ENCODE assay signal across 8 cellular contexts in genomic region chr13:78137404-78138142, GRCh38.
A peak's percentile ranks its signal among the peaks of the same experiment; 100 is the strongest.
DNase-seq lines count a peak whose midpoint lies in the region; ATAC-seq, FAIRE-seq and TF ChIP-seq lines count a peak whose summit lies in the region.

No MANE protein-coding gene starts in this region.

- H2AFZ ChIP-seq in astrocyte (ENCODE audit: low read depth, low read length) (no peak overlapping the region), smooth muscle cell (ENCODE audit: low read depth) (peak overlapping the region; percentile 54)

- H3K9me3 Mint-ChIP-seq in activated CD4-positive, alpha-beta T cell treated with anti-CD3 and anti-CD28 coated beads for 36 hours (ENCODE audit: low read depth), result no peaks in the 10 kb centered on the region
- no peaks in the 10 kb centered on the region for H3K9me3 Mint-ChIP-seq in astrocyte (ENCODE audit: unreplicated experiment)

- DNase-seq in activated CD4-positive, alpha-beta T cell treated with anti-CD3 and anti-CD28 coated beads for 36 hours, result peak; percentile 8
- no peak for DNase-seq in activated CD4-positive, alpha-beta T cell treated with anti-CD3 and anti-CD28 coated beads, Interleukin-2, amount 50 U/mL, for 4 hours
- DNase-seq in HK-2 (ENCODE audit: unreplicated experiment) (peak; percentile 26), NCI-H774 (lab: John Stamatoyannopoulos, UW) (peak; percentile 2), astrocyte (ENCODE audit: low read depth) (peak; percentile 48), hippocampal formation (lab: John Stamatoyannopoulos, UW) (peak; percentile 27 to 80), smooth muscle cell (lab: John Stamatoyannopoulos, UW; ENCODE audit: unreplicated experiment) (no peak)

- H3K27ac ChIP-seq in astrocyte (ENCODE audit: low read depth, low read length), result no peak overlapping the region
- no peak overlapping the region for H3K27ac ChIP-seq in smooth muscle cell (ENCODE audit: low read depth)

- no peaks in the 10 kb centered on the region for H3K79me2 ChIP-seq in astrocyte (ENCODE audit: insufficient read depth, low read length)
- no peaks in the 10 kb centered on the region for H3K79me2 ChIP-seq in smooth muscle cell (ENCODE audit: low read depth)

- peak overlapping the region; percentile 40 for H3K4me2 ChIP-seq in astrocyte (ENCODE audit: low read length)
- peak overlapping the region; percentile 50 for H3K4me2 ChIP-seq in smooth muscle cell

- no peak overlapping the region for H3K27ac Mint-ChIP-seq in activated CD4-positive, alpha-beta T cell treated with anti-CD3 and anti-CD28 coated beads for 36 hours
- no peak overlapping the region for H3K27ac Mint-ChIP-seq in astrocyte (ENCODE audit: unreplicated experiment)

- 14% methylated on average over 6 of the region's 6 CpGs for WGBS in smooth muscle cell (ENCODE audit: low lambda C conversion rate)

- no peaks in the 10 kb centered on the region for H3K36me3 ChIP-seq in astrocyte (ENCODE audit: insufficient read depth, low read length)
- H3K36me3 ChIP-seq in smooth muscle cell (ENCODE audit: low read depth), result no peaks in the 10 kb centered on the region

- intact Hi-C loops in activated CD4-positive, alpha-beta T cell treated with anti-CD3 and anti-CD28 coated beads for 36 hours (cut with DNase I, micrococcal nuclease), result loop anchor here (1.0 to 5.0 kb wide), 6 partner anchors 450 to 1405 kb away; partner anchors contain the start of gene POU4F1 (in 1 of the 2)

- H4K20me1 ChIP-seq in astrocyte (ENCODE audit: insufficient read depth, low read length) (no peaks in the 10 kb centered on the region), smooth muscle cell (ENCODE audit: low read depth) (no peaks in the 10 kb centered on the region)

- POLR2A ChIA-PET in activated CD4-positive, alpha-beta T cell treated with anti-CD3 and anti-CD28 coated beads for 36 hours (lab: Charles Lee), result no interaction called here

- CTCF ChIA-PET in activated CD4-positive, alpha-beta T cell treated with anti-CD3 and anti-CD28 coated beads for 36 hours (lab: Charles Lee), result interaction anchor here (0.7 to 3.5 kb wide), 13 partner anchors 10 to 841 kb away, joined by 3 to 38 read pairs (median 3); no protein-coding TSS in a partner anchor

- H3K9me3 ChIP-seq in astrocyte (ENCODE audit: insufficient read depth, low read depth, low read length) (no peaks in the 10 kb centered on the region), smooth muscle cell (replicated peaks; ENCODE audit: low read depth) (no peaks in the 10 kb centered on the region)

- H3K4me3 ChIP-seq in astrocyte (ENCODE audit: insufficient read depth, low read depth, low read length), result no peak overlapping the region
- H3K4me3 ChIP-seq in smooth muscle cell, result no peak overlapping the region

- FAIRE-seq in astrocyte (lab: Jason Lieb, UNC), result peak; percentile 67

- no peaks in the 10 kb centered on the region for H3K27me3 Mint-ChIP-seq in activated CD4-positive, alpha-beta T cell treated with anti-CD3 and anti-CD28 coated beads for 36 hours
- H3K27me3 Mint-ChIP-seq in astrocyte (ENCODE audit: low read depth, unreplicated experiment), result no peaks in the 10 kb centered on the region

- H3K36me3 Mint-ChIP-seq in activated CD4-positive, alpha-beta T cell treated with anti-CD3 and anti-CD28 coated beads for 36 hours (ENCODE audit: low read depth), result no peaks in the 10 kb centered on the region
- H3K36me3 Mint-ChIP-seq in astrocyte (ENCODE audit: low read depth, unreplicated experiment), result no peaks in the 10 kb centered on the region

- H3K4me1 Mint-ChIP-seq in activated CD4-positive, alpha-beta T cell treated with anti-CD3 and anti-CD28 coated beads for 36 hours, result peaks cover 3% of the 10 kb centered on the region
- H3K4me1 Mint-ChIP-seq in astrocyte (ENCODE audit: low read depth, unreplicated experiment), result no peaks in the 10 kb centered on the region

- ATAC-seq in activated CD4-positive, alpha-beta T cell treated with anti-CD3 and anti-CD28 coated beads for 36 hours, result peak; percentile 88
- peak; percentile 83 for ATAC-seq in GM21526 (IDR thresholded peaks at IDR 0.05; ENCODE audit: low FRiP score, unreplicated experiment)

- no peak overlapping the region for H3K4me3 Mint-ChIP-seq in activated CD4-positive, alpha-beta T cell treated with anti-CD3 and anti-CD28 coated beads for 36 hours
- no peak overlapping the region for H3K4me3 Mint-ChIP-seq in astrocyte (ENCODE audit: unreplicated experiment)

- peaks cover 4% of the 10 kb centered on the region for H3K27me3 ChIP-seq in astrocyte (ENCODE audit: insufficient read depth, low read length)
- H3K27me3 ChIP-seq in smooth muscle cell (ENCODE audit: low read depth), result no peaks in the 10 kb centered on the region

- H3K9ac ChIP-seq in astrocyte (ENCODE audit: low read length) (no peak overlapping the region), smooth muscle cell (ENCODE audit: low read depth) (no peak overlapping the region)

- no peaks in the 10 kb centered on the region for H3F3A ChIP-seq in smooth muscle cell (ENCODE audit: low read depth)

- H3K4me1 ChIP-seq in astrocyte (ENCODE audit: insufficient read depth, low read length) (no peaks in the 10 kb centered on the region), smooth muscle cell (ENCODE audit: low read depth) (no peaks in the 10 kb centered on the region)

- TF ChIP-seq CTCF in astrocyte (IDR thresholded peaks at IDR 0.05; ENCODE audit: insufficient read depth, low read depth, low read length) (peak; percentile 71), smooth muscle cell (IDR thresholded peaks at IDR 0.05; ENCODE audit: borderline replicate concordance, insufficient read depth, poor library complexity, severe bottlenecking) (peak; percentile 75)

Comparison
In these comparisons a context has a peak if more than half of its experiments do, and no peak if none do; other contexts are left out.
1. DNase-seq: peak in activated CD4-positive, alpha-beta T cell treated with anti-CD3 and anti-CD28 coated beads for 36 hours (single experiment), HK-2 (single experiment), NCI-H774 (single experiment), astrocyte (single experiment) and hippocampal formation (2 of 2); none in activated CD4-positive, alpha-beta T cell treated with anti-CD3 and anti-CD28 coated beads, Interleukin-2, amount 50 U/mL, for 4 hours (0 of 2) and smooth muscle cell (single experiment).